Comparison of ENCODE assay signal across 18 cellular contexts in the genomic region with DNA sequence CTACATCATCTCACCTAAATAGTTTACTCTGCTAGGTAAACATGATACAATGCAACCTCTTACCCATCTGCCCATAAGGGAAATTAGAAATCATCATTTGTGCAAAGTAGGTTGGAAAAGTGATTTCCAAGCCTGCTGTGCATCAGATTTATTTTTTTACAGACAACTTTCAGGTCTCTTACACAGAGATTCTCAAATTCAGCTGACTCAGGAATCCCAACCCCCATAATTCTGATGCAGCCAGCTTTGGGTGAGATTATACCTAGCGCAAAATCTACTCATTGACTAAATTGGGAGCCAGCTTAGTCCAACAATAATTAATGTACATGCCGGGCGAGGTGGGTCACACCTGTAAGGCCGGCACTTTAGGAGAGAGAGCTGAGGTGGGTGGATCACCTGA. TPM values are rescaled to one million over a fixed set of nuclear protein-coding genes. Genes with fewer than 3 reads are reported as not detected.
DNase-seq lines count a peak whose midpoint lies in the region; ATAC-seq and TF ChIP-seq lines count a peak whose summit lies in the region.
"Had no signal": no experiment of that assay in that cellular context is flagged by ENCODE, and none has a peak within 500 bp of the region (broad histone marks: within the 10 kb centered on the region; RNA-seq: fewer than 3 reads in every experiment).

No MANE protein-coding gene starts in this region.

- no peak overlapping the region for H3K4me2 ChIP-seq in mesenchymal stem cell (ENCODE audit: low read length, poor library complexity, severe bottlenecking)

- peaks cover 35% of the 10 kb centered on the region for H3K4me1 Mint-ChIP-seq in activated naive CD8-positive, alpha-beta T cell treated with anti-CD3 and anti-CD28 coated beads for 36 hours

- no peak overlapping the region for H2BK5ac ChIP-seq in mesenchymal stem cell (ENCODE audit: low read depth, low read length, poor library complexity, severe bottlenecking)

- peak overlapping the region; percentile 49 for H3K9ac ChIP-seq in mesenchymal stem cell (ENCODE audit: low read length)

- TF ChIP-seq CTCF in cardiac muscle cell (IDR thresholded peaks at IDR 0.05; ENCODE audit: low read depth, low read length) = no peak

- H3K4me3 ChIP-seq in cardiac muscle cell (no peak overlapping the region), mesenchymal stem cell (ENCODE audit: insufficient read depth in 1 of 2, low read depth in 1 of 2, low read length in 2 of 2) (no peak overlapping the region)
- H3K4me3 ChIP-seq: left ventricle myocardium inferior, right atrium auricular region, thoracic aorta had no signal

- no peak overlapping the region for H2BK12ac ChIP-seq in mesenchymal stem cell (ENCODE audit: low read length in 2 of 2)

- H2BK15ac ChIP-seq in mesenchymal stem cell (ENCODE audit: low read depth, poor library complexity, severe bottlenecking) = no peak overlapping the region

- H3K27me3 Mint-ChIP-seq in activated naive CD8-positive, alpha-beta T cell treated with anti-CD3 and anti-CD28 coated beads for 36 hours = no peaks in the 10 kb centered on the region

- intact Hi-C loops in Right ventricle myocardium inferior (cut with DNase I) = no loop called here

- ATAC-seq in Right ventricle myocardium inferior (no peak), GM19328 (IDR thresholded peaks at IDR 0.05; ENCODE audit: unreplicated experiment) (no peak)
- ATAC-seq: activated CD8-positive, alpha-beta T cell treated with anti-CD3 and anti-CD28 coated beads, Interleukin-2, amount 10 ng/mL, durations not matched to agents 7 days and 5 days; CD8-positive, alpha-beta T cell had no signal

- H2BK120ac ChIP-seq in mesenchymal stem cell (ENCODE audit: low read depth, low read length) = no peak overlapping the region

- H3K27me3 ChIP-seq in cardiac muscle cell = no peaks in the 10 kb centered on the region
- no peaks in the 10 kb centered on the region for H3K27me3 ChIP-seq in mesenchymal stem cell (ENCODE audit: control insufficient read depth in 1 of 2, insufficient read depth in 1 of 2, low read length in 2 of 2)
- H3K27me3 ChIP-seq: right atrium auricular region had no signal

- no peak overlapping the region for H3K14ac ChIP-seq in mesenchymal stem cell (ENCODE audit: low read length in 2 of 2)

- H3K4me1 ChIP-seq in cardiac muscle cell (ENCODE audit: low read depth) = peaks cover 17% of the 10 kb centered on the region
- H3K4me1 ChIP-seq in mesenchymal stem cell (ENCODE audit: control insufficient read depth, insufficient read depth, low read depth, low read length) = no peaks in the 10 kb centered on the region
- H3K4me1 ChIP-seq: right atrium auricular region had no signal

- H3K18ac ChIP-seq in mesenchymal stem cell (ENCODE audit: low read depth in 1 of 2, low read length in 2 of 2) = no peak overlapping the region

- no peaks in the 10 kb centered on the region for H3K9me3 ChIP-seq in cardiac muscle cell (ENCODE audit: low read depth)
- no peaks in the 10 kb centered on the region for H3K9me3 ChIP-seq in mesenchymal stem cell (ENCODE audit: control insufficient read depth, low read length)
- H3K9me3 ChIP-seq: left ventricle myocardium inferior, right atrium auricular region, thoracic aorta had no signal

- DNase-seq in cardiac muscle cell (ENCODE audit: low read depth in 1 of 2, low spot score in 1 of 2) (no peak), Right ventricle myocardium inferior (ENCODE audit: missing footprints) (no peak), mesenchymal stem cell (no peak), NCI-H1105 treated with DMSO at 0.1 percent for 48 hours (lab: John Stamatoyannopoulos, UW) (no peak), RPMI8226 (no peak), NCI-H524 treated with DMSO at 0.1 percent for 48 hours (lab: John Stamatoyannopoulos, UW) (no peak)
- DNase-seq in activated naive CD8-positive, alpha-beta T cell treated with anti-CD3 and anti-CD28 coated beads for 36 hours = no peak
- DNase-seq: activated CD8-positive, alpha-beta T cell treated with anti-CD3 and anti-CD28 coated beads, Interleukin-2, amount 10 ng/mL, durations not matched to agents 7 days and 5 days; anterior cingulate cortex; CD8-positive, alpha-beta T cell; DMS79 treated with DMSO at 0.1 percent for 48 hours; KG1; left ventricle myocardium inferior; MV-4-11; NCI-H2029 treated with DMSO at 0.1 percent for 48 hours had no signal

- no peak overlapping the region for H2AK5ac ChIP-seq in mesenchymal stem cell (ENCODE audit: low read length, severe bottlenecking)

- peaks cover 45% of the 10 kb centered on the region for H3K36me3 Mint-ChIP-seq in activated naive CD8-positive, alpha-beta T cell treated with anti-CD3 and anti-CD28 coated beads for 36 hours

- WGBS in mesenchymal stem cell = 100% methylated on average over 3 of the region's 4 CpGs

- H3K79me1 ChIP-seq in mesenchymal stem cell (replicated peaks; ENCODE audit: low read length, poor library complexity, severe bottlenecking) = peaks cover 24% of the 10 kb centered on the region

- H3K23ac ChIP-seq in mesenchymal stem cell (ENCODE audit: low read length in 2 of 2) = no peak overlapping the region

- no peaks in the 10 kb centered on the region for H3K9me3 Mint-ChIP-seq in activated naive CD8-positive, alpha-beta T cell treated with anti-CD3 and anti-CD28 coated beads for 36 hours
- H3K9me3 Mint-ChIP-seq: CD8-positive, alpha-beta T cell had no signal

- peak overlapping the region; percentile 36 for H3K27ac Mint-ChIP-seq in activated naive CD8-positive, alpha-beta T cell treated with anti-CD3 and anti-CD28 coated beads for 36 hours
- H3K27ac Mint-ChIP-seq: activated CD8-positive, alpha-beta T cell treated with anti-CD3 and anti-CD28 coated beads, Interleukin-2, amount 10 ng/mL, durations not matched to agents 7 days and 5 days; CD8-positive, alpha-beta T cell had no signal

- H3K27ac ChIP-seq in cardiac muscle cell (peak overlapping the region; percentile 65), mesenchymal stem cell (ENCODE audit: low read length, poor library complexity, severe bottlenecking) (no peak overlapping the region)
- H3K27ac ChIP-seq: left ventricle myocardium inferior, right atrium auricular region, thoracic aorta had no signal

- H3K36me3 ChIP-seq in cardiac muscle cell = peaks cover 89% of the 10 kb centered on the region
- peaks cover 56 to 96% of the 10 kb centered on the region in 2 experiments for H3K36me3 ChIP-seq in mesenchymal stem cell (ENCODE audit: control insufficient read depth in 1 of 2, insufficient read depth in 2 of 2, low read depth in 1 of 2, low read length in 2 of 2)

- H3K4ac ChIP-seq in mesenchymal stem cell (ENCODE audit: low read depth in 1 of 2, low read length in 2 of 2) = no peak overlapping the region

- H2AFZ ChIP-seq in mesenchymal stem cell (ENCODE audit: low read depth, low read length) = no peak overlapping the region

- H3K4me3 Mint-ChIP-seq in activated naive CD8-positive, alpha-beta T cell treated with anti-CD3 and anti-CD28 coated beads for 36 hours = no peak overlapping the region
- H3K4me3 Mint-ChIP-seq: activated CD8-positive, alpha-beta T cell treated with anti-CD3 and anti-CD28 coated beads, Interleukin-2, amount 10 ng/mL, durations not matched to agents 7 days and 5 days; CD8-positive, alpha-beta T cell had no signal

- H4K8ac ChIP-seq in mesenchymal stem cell (ENCODE audit: low read length) = no peak overlapping the region

- H4K91ac ChIP-seq in mesenchymal stem cell (ENCODE audit: low read length) = no peak overlapping the region

RNA-seq across cellular contexts. Expression of a gene that starts 8.5 kb away (rescaled TPM):
- total RNA-seq in cardiac muscle cell (251 and 267 TPM in 2 replicates), Right ventricle myocardium inferior (11.7 TPM)
- polyA plus RNA-seq in cardiac muscle cell = 349 and 363 TPM in 2 replicates
- 100 to 1,000 TPM; 125 to 147 TPM for total RNA-seq in activated naive CD8-positive, alpha-beta T cell treated with anti-CD3 and anti-CD28 coated beads for 36 hours
- polyA plus RNA-seq in mesenchymal stem cell (2013, experiment 1 of 2) = 117 TPM
- 119 TPM for polyA plus RNA-seq in mesenchymal stem cell (2013, experiment 2 of 2)

RNA-seq across cellular contexts. Expression of a gene that starts 54.8 kb away (rescaled TPM):
- total RNA-seq in cardiac muscle cell (0.07 TPM in 1 of 2 replicates, not detected in the other), Right ventricle myocardium inferior (not detected)
- polyA plus RNA-seq in cardiac muscle cell = 0.26 and 0.47 TPM in 2 replicates
- total RNA-seq in activated naive CD8-positive, alpha-beta T cell treated with anti-CD3 and anti-CD28 coated beads for 36 hours = under 1 TPM in 1 of 2 experiments, not detected in 1; 0.08 TPM
- polyA plus RNA-seq in mesenchymal stem cell (2013, experiment 1 of 2) = 1.1 TPM
- polyA plus RNA-seq in mesenchymal stem cell (2013, experiment 2 of 2) = 0.96 TPM
- total RNA-seq: left ventricle myocardium inferior, right atrium auricular region, thoracic aorta had no signal
